Comparison of ENCODE assay signal across 1 cellular context in the genomic region with DNA sequence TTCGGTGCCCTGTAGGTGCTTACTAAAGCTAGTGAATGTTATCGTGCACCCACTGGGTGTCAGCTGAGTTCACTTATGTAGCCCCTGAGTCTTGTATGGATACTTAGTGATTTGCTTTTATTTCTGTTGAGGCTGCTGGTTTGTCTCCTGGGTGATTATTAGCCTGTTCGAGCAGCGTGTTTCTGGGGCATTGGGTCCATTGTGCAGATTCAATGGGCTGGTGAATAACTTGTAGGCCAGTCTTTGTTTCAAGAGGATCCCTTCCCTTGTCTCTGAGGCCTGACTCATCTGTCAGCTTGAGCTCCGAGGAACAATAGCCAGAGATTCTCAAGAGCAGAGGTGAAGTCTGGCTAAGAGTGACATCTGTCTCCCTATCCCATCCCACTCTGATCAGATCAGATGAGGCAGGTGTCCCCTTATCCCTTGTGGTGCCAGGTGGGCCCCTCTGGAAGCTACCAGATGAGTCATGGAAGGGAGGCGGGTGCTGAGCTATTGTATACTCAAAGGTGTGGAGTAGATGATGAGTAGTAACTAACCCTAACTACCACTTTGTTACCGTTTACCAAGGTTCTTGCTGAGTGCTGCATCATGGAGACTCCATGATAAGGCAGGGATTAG.
TF ChIP-seq lines count a peak whose summit lies in the region.

No MANE protein-coding gene starts in this region.

TF ChIP-seq in HEK293, 187 proteins besides CTCF, POLR2A, EP300 and RAD21 (continued from another document):
- TF ChIP-seq, protein P1, sequence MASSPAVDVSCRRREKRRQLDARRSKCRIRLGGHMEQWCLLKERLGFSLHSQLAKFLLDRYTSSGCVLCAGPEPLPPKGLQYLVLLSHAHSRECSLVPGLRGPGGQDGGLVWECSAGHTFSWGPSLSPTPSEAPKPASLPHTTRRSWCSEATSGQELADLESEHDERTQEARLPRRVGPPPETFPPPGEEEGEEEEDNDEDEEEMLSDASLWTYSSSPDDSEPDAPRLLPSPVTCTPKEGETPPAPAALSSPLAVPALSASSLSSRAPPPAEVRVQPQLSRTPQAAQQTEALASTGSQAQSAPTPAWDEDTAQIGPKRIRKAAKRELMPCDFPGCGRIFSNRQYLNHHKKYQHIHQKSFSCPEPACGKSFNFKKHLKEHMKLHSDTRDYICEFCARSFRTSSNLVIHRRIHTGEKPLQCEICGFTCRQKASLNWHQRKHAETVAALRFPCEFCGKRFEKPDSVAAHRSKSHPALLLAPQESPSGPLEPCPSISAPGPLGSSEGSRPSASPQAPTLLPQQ (tag by site-specific recombination; IDR thresholded peaks at IDR 0.05), result peak; percentile 80
- TF ChIP-seq ZNF830 (tag by site-specific recombination; IDR thresholded peaks at IDR 0.05; ENCODE audit: low read depth), result no peak
- no peak for TF ChIP-seq ZNF544 (tag by site-specific recombination; IDR thresholded peaks at IDR 0.05)
- TF ChIP-seq, protein P2, sequence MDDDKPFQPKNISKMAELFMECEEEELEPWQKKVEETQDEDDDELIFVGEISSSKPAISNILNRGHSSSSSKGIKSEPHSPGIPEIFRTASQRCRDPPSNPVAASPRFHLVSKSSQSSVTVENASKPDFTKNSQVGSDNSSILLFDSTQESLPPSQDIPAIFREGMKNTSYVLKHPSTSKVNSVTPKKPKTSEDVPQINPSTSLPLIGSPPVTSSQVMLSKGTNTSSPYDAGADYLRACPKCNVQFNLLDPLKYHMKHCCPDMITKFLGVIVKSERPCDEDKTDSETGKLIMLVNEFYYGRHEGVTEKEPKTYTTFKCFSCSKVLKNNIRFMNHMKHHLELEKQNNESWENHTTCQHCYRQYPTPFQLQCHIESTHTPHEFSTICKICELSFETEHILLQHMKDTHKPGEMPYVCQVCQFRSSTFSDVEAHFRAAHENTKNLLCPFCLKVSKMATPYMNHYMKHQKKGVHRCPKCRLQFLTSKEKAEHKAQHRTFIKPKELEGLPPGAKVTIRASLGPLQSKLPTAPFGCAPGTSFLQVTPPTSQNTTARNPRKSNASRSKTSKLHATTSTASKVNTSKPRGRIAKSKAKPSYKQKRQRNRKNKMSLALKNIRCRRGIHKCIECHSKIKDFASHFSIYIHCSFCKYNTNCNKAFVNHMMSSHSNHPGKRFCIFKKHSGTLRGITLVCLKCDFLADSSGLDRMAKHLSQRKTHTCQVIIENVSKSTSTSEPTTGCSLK (tag by site-specific recombination; IDR thresholded peaks at IDR 0.05), result no peak
- TF ChIP-seq ZBTB20 (tag by site-specific recombination; IDR thresholded peaks at IDR 0.05), result no peak
- peak; percentile 66; the same call in 1 of the 2 replicates for TF ChIP-seq ZFP69B (tag by site-specific recombination; IDR thresholded peaks at IDR 0.05)
